Comparison of ENCODE assay signal across 8 cellular contexts in the genomic region with DNA sequence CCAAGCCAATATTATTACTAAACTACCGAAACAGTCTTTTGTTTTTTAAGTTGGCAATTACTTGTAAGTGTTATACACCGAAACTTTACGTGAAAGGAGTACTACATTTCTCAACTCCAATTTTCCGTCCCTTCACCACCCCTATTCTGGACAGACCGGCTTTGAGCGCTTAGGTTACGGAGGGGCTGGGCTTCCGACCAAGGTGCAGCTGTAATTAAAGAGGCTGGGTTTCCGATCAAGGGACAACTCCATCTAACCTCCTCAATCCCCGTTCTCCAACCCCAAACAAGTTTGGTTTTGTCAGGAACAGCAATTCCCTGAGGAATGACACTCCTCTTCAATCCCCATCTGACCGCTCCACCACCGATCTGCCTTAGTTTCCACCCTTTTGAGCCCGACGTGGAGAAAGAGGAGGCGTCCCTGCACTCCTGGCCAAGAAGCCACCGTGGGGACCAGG. TPM values are rescaled to one million over a fixed set of nuclear protein-coding genes. Genes with fewer than 3 reads are reported as not detected.
DNase-seq lines count a peak whose midpoint lies in the region; ATAC-seq and TF ChIP-seq lines count a peak whose summit lies in the region.

No MANE protein-coding gene starts in this region.

- H3K4me1 ChIP-seq in CD8-positive, alpha-beta T cell (ENCODE audit: insufficient read depth, low read length), result peaks cover 23% of the 10 kb centered on the region
- H3K4me1 ChIP-seq in naive thymus-derived CD4-positive, alpha-beta T cell (ENCODE audit: control insufficient read depth in 2 of 2, insufficient read depth in 2 of 2, low read length in 2 of 2), result peaks cover 7 to 15% of the 10 kb centered on the region in 2 donors
- H3K4me1 ChIP-seq in upper lobe of right lung, result peaks cover 52% of the 10 kb centered on the region

- CTCF ChIA-PET in CD8-positive, alpha-beta T cell (lab: Charles Lee), result no interaction called here
- CTCF ChIA-PET in naive thymus-derived CD4-positive, alpha-beta T cell (lab: Charles Lee), result no interaction called here

- peak overlapping the region; percentile 84 for H3K27ac ChIP-seq in CD8-positive, alpha-beta T cell (ENCODE audit: low read depth, low read length)
- H3K27ac ChIP-seq in naive thymus-derived CD4-positive, alpha-beta T cell (ENCODE audit: low read depth, low read length), result peak overlapping the region; percentile 84
- peak overlapping the region; percentile 95 for H3K27ac ChIP-seq in upper lobe of right lung

- no peaks in the 10 kb centered on the region for H3K9me3 ChIP-seq in CD8-positive, alpha-beta T cell (ENCODE audit: low read length)
- no peaks in the 10 kb centered on the region for H3K9me3 ChIP-seq in naive thymus-derived CD4-positive, alpha-beta T cell (ENCODE audit: control insufficient read depth in 2 of 3, low read length in 3 of 3)
- no peaks in the 10 kb centered on the region for H3K9me3 ChIP-seq in upper lobe of right lung

- POLR2A ChIA-PET in CD8-positive, alpha-beta T cell (lab: Charles Lee), result interaction anchor here (0.6 to 1.9 kb wide), 2 partner anchors 71 to 740 kb away, joined by 4 to 7 read pairs; a partner anchor contains a TSS
- POLR2A ChIA-PET in naive thymus-derived CD4-positive, alpha-beta T cell (lab: Charles Lee), result interaction anchor here (0.8 to 1.4 kb wide), 4 partner anchors 13 to 76 kb away, joined by 3 to 6 read pairs (median 4); a partner anchor contains a TSS

- no peaks in the 10 kb centered on the region for H3K27me3 ChIP-seq in CD8-positive, alpha-beta T cell (ENCODE audit: insufficient read depth, low read length)
- H3K27me3 ChIP-seq in naive thymus-derived CD4-positive, alpha-beta T cell (ENCODE audit: control insufficient read depth in 2 of 2, insufficient read depth in 2 of 2, low read length in 2 of 2), result no peaks in the 10 kb centered on the region
- H3K27me3 ChIP-seq in upper lobe of right lung, result no peaks in the 10 kb centered on the region

- peaks cover 44% of the 10 kb centered on the region for H3K4me1 Mint-ChIP-seq in CD8-positive, alpha-beta T cell (ENCODE audit: low read depth)
- H3K4me1 Mint-ChIP-seq in T-helper 2 cell treated with Interferon-gamma antibody and Interleukin-4, amounts not matched to agents 5 μg/mL and 100 μg/mL, for 36 hours (ENCODE audit: low read depth), result peaks cover 34% of the 10 kb centered on the region
- peaks cover 19% of the 10 kb centered on the region for H3K4me1 Mint-ChIP-seq in endothelial cell (ENCODE audit: unreplicated experiment)
- H3K4me1 Mint-ChIP-seq in naive thymus-derived CD4-positive, alpha-beta T cell, result peaks cover 31 to 61% (median 52%) of the 10 kb centered on the region in 7 donors

- DNase-seq in CD8-positive, alpha-beta T cell, result peak in 3 of 7 experiments; percentile 4 to 26 (median 18)
- no peak for DNase-seq in T-helper 2 cell treated with Interferon-gamma antibody and Interleukin-4, amounts not matched to agents 5 μg/mL and 100 μg/mL, for 36 hours (ENCODE audit: low spot score)
- DNase-seq in endothelial cell (ENCODE audit: low spot score) (no peak), upper lobe of right lung (no peak), KG1 (lab: John Stamatoyannopoulos, UW) (no peak)
- DNase-seq in naive thymus-derived CD4-positive, alpha-beta T cell, result peak in 5 of 9 donors; percentile 1 to 21 (median 12)

- H3K27me3 Mint-ChIP-seq in CD8-positive, alpha-beta T cell (ENCODE audit: low read depth), result no peaks in the 10 kb centered on the region
- peaks cover 4% of the 10 kb centered on the region for H3K27me3 Mint-ChIP-seq in T-helper 2 cell treated with Interferon-gamma antibody and Interleukin-4, amounts not matched to agents 5 μg/mL and 100 μg/mL, for 36 hours (ENCODE audit: low read depth)
- H3K27me3 Mint-ChIP-seq in endothelial cell (ENCODE audit: unreplicated experiment), result no peaks in the 10 kb centered on the region
- peaks cover 0 to 10% (median 0%) of the 10 kb centered on the region in 5 donors for H3K27me3 Mint-ChIP-seq in naive thymus-derived CD4-positive, alpha-beta T cell

- ATAC-seq in CD8-positive, alpha-beta T cell, result no peak
- ATAC-seq in HG03135 (IDR thresholded peaks at IDR 0.05; ENCODE audit: unreplicated experiment) (peak; percentile 11), upper lobe of right lung (peak; percentile 14), GM18861 (IDR thresholded peaks at IDR 0.05; ENCODE audit: unreplicated experiment) (no peak)
- no peak for ATAC-seq in naive thymus-derived CD4-positive, alpha-beta T cell

- H3K9me3 Mint-ChIP-seq in CD8-positive, alpha-beta T cell, result no peaks in the 10 kb centered on the region
- no peaks in the 10 kb centered on the region for H3K9me3 Mint-ChIP-seq in T-helper 2 cell treated with Interferon-gamma antibody and Interleukin-4, amounts not matched to agents 5 μg/mL and 100 μg/mL, for 36 hours
- no peaks in the 10 kb centered on the region for H3K9me3 Mint-ChIP-seq in endothelial cell (ENCODE audit: unreplicated experiment)
- peaks cover 0 to under 1% (median 0%) of the 10 kb centered on the region in 11 donors for H3K9me3 Mint-ChIP-seq in naive thymus-derived CD4-positive, alpha-beta T cell

- intact Hi-C loops in CD8-positive, alpha-beta T cell (cut with DNase I, micrococcal nuclease), result loop anchor here (1.0 to 5.0 kb wide), 11 partner anchors 15 to 1621 kb away; a partner anchor contains a TSS
- intact Hi-C loops in naive thymus-derived CD4-positive, alpha-beta T cell (cut with micrococcal nuclease), result loop anchor here (1.0 to 10.0 kb wide), 11 partner anchors 15 to 1619 kb away; a partner anchor contains a TSS
- intact Hi-C loops in upper lobe of right lung (cut with DNase I), result no loop called here

- H3K36me3 ChIP-seq in CD8-positive, alpha-beta T cell (ENCODE audit: insufficient read depth, low read length), result no peaks in the 10 kb centered on the region
- H3K36me3 ChIP-seq in naive thymus-derived CD4-positive, alpha-beta T cell (ENCODE audit: control insufficient read depth in 2 of 3, insufficient read depth in 3 of 3, low read length in 3 of 3), result peaks cover 0 to 5% (median 0%) of the 10 kb centered on the region in 3 experiments
- H3K36me3 ChIP-seq in upper lobe of right lung, result peaks cover 13% of the 10 kb centered on the region

- peak overlapping the region; percentile 95 for H3K27ac Mint-ChIP-seq in CD8-positive, alpha-beta T cell
- H3K27ac Mint-ChIP-seq in T-helper 2 cell treated with Interferon-gamma antibody and Interleukin-4, amounts not matched to agents 5 μg/mL and 100 μg/mL, for 36 hours, result peak overlapping the region; percentile 98
- peak overlapping the region; percentile 95 for H3K27ac Mint-ChIP-seq in endothelial cell (ENCODE audit: unreplicated experiment)
- H3K27ac Mint-ChIP-seq in naive thymus-derived CD4-positive, alpha-beta T cell, result peak overlapping the region; percentile 85 to 97 (median 94)

- H3K36me3 Mint-ChIP-seq in CD8-positive, alpha-beta T cell, result peaks cover 33% of the 10 kb centered on the region
- H3K36me3 Mint-ChIP-seq in T-helper 2 cell treated with Interferon-gamma antibody and Interleukin-4, amounts not matched to agents 5 μg/mL and 100 μg/mL, for 36 hours (ENCODE audit: low read depth), result peaks cover 39% of the 10 kb centered on the region
- no peaks in the 10 kb centered on the region for H3K36me3 Mint-ChIP-seq in endothelial cell (ENCODE audit: low read depth, unreplicated experiment)
- H3K36me3 Mint-ChIP-seq in naive thymus-derived CD4-positive, alpha-beta T cell, result peaks cover 0 to 16% (median 11%) of the 10 kb centered on the region in 5 donors

- H3K4me3 ChIP-seq in CD8-positive, alpha-beta T cell (ENCODE audit: low read depth, low read length), result peak overlapping the region; percentile 87
- peak overlapping the region; percentile 95 for H3K4me3 ChIP-seq in naive thymus-derived CD4-positive, alpha-beta T cell (ENCODE audit: low read length)
- peak overlapping the region; percentile 95 for H3K4me3 ChIP-seq in upper lobe of right lung

- peak overlapping the region; percentile 97 for H3K4me3 Mint-ChIP-seq in CD8-positive, alpha-beta T cell
- peak overlapping the region; percentile 95 for H3K4me3 Mint-ChIP-seq in T-helper 2 cell treated with Interferon-gamma antibody and Interleukin-4, amounts not matched to agents 5 μg/mL and 100 μg/mL, for 36 hours
- H3K4me3 Mint-ChIP-seq in endothelial cell (ENCODE audit: unreplicated experiment), result peak overlapping the region; percentile 99
- peak overlapping the region; percentile 80 to 97 (median 95) for H3K4me3 Mint-ChIP-seq in naive thymus-derived CD4-positive, alpha-beta T cell

- TF ChIP-seq CTCF in CD8-positive, alpha-beta T cell (IDR thresholded peaks at IDR 0.05), result no peak
- TF ChIP-seq CTCF in endothelial cell (IDR thresholded peaks at IDR 0.05; ENCODE audit: unreplicated experiment) (no peak), upper lobe of right lung (IDR thresholded peaks at IDR 0.05) (no peak)

RNA-seq across cellular contexts. Expression of a gene that starts 0.6 kb away (rescaled TPM):
- total RNA-seq in CD8-positive, alpha-beta T cell, result 10 to 100 TPM; 48.9 to 55.7 TPM
- total RNA-seq in endothelial cell (ENCODE audit: unreplicated experiment) (18.8 TPM), upper lobe of right lung (34.1 TPM)
- 10 to 100 TPM; 38.5 to 57.4 (median 49.0) TPM for total RNA-seq in naive thymus-derived CD4-positive, alpha-beta T cell
- 10 to 100 TPM; 15.2 to 19.7 TPM for polyA plus RNA-seq in naive thymus-derived CD4-positive, alpha-beta T cell

Comparison
In these comparisons a context has a peak if more than half of its experiments do, and no peak if none do; other contexts are left out.
1. ATAC-seq: peak in HG03135 (single experiment) and upper lobe of right lung (single experiment); none in CD8-positive, alpha-beta T cell (single experiment), naive thymus-derived CD4-positive, alpha-beta T cell (single experiment) and GM18861 (single experiment).
2. DNase-seq: peak in naive thymus-derived CD4-positive, alpha-beta T cell (5 of 9); none in T-helper 2 cell treated with Interferon-gamma antibody and Interleukin-4, amounts not matched to agents 5 μg/mL and 100 μg/mL, for 36 hours (single experiment), endothelial cell (single experiment), upper lobe of right lung (single experiment) and KG1 (single experiment).
3. Peak in every context shown above with its lines, with median percentiles within 50 percentile points of each other: H3K27ac ChIP-seq, H3K4me3 ChIP-seq, H3K27ac Mint-ChIP-seq and H3K4me3 Mint-ChIP-seq.